17 cellular contexts compared by ENCODE assay signal in the genomic region with DNA sequence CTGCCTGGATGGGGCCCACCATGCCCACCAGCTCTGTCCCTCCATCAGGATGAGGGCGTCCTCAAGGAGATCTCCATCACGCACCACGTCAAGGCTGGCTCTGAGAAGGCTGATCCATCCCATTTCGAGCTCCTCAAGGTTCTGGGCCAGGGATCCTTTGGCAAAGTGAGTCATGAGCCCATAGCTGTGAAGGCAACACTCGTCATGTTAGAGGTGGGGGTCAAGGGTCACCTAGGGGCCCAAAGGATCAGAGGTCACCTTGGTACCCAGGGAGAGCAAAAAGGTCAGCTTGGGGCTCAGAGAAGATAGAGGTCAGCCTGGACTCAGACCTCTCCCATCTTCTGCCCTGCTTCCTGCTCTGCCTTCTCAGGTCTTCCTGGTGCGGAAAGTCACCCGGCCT. TPM values are rescaled to one million over a fixed set of nuclear protein-coding genes. Genes with fewer than 3 reads are reported as not detected.
DNase-seq lines count a peak whose midpoint lies in the region; ATAC-seq, FAIRE-seq and TF ChIP-seq lines count a peak whose summit lies in the region.
"Had no signal": no experiment of that assay in that cellular context is flagged by ENCODE, and none has a peak within 500 bp of the region (broad histone marks: within the 10 kb centered on the region; RNA-seq: fewer than 3 reads in every experiment).

No MANE protein-coding gene starts in this region.

- H3K4me2 ChIP-seq in Loucy (ENCODE audit: low read depth, low read length, poor library complexity, severe bottlenecking) = peak overlapping the region; percentile 87
- H3K4me2 ChIP-seq in K562 (ENCODE audit: insufficient read depth, low read length) = no peak overlapping the region
- no peak overlapping the region for H3K4me2 ChIP-seq in PC-9
- H3K4me2 ChIP-seq: KMS-11 had no signal

- TF ChIP-seq EP300 in K562 (IDR thresholded peaks at IDR 0.05; ENCODE audit: low read length) = no peak

- no peak for TF ChIP-seq RAD21 in K562 (CRISPR knock-in tag; conservative IDR thresholded peaks at IDR 0.05 in 1 of 2, IDR thresholded peaks at IDR 0.05 in 1 of 2)

- H3K27me3 Mint-ChIP-seq in activated CD4-positive, alpha-beta T cell treated with anti-CD3 and anti-CD28 coated beads, Interleukin-2, amount 10 ng/mL, durations not matched to agents 7 days and 5 days = no peaks in the 10 kb centered on the region

- 90% methylated on average over 7 of the region's 7 CpGs for WGBS in K562 (ENCODE audit: insufficient coverage, low coverage, missing lambda C conversion rate)

- no peak for ATAC-seq in K562
- ATAC-seq in HG03159 (IDR thresholded peaks at IDR 0.05; ENCODE audit: unreplicated experiment) = no peak
- ATAC-seq: pancreas had no signal

- H3K27ac ChIP-seq in K562 (ENCODE audit: extremely low read depth, low read depth, low read length) = no peak overlapping the region
- H3K27ac ChIP-seq in skin epidermis = peak overlapping the region in 11 of 21 experiments; percentile 34 to 93 (median 80)
- H3K27ac ChIP-seq in PC-9 = no peak overlapping the region
- H3K27ac ChIP-seq: KMS-11, pancreas had no signal

- peaks cover 52% of the 10 kb centered on the region for H3K79me2 ChIP-seq in Loucy (ENCODE audit: insufficient read depth, low read length)
- peaks cover 8% of the 10 kb centered on the region; the same call in 1 of the 3 replicates for H3K79me2 ChIP-seq in K562 (ENCODE audit: control insufficient read depth, insufficient read depth, low read length)
- no peaks in the 10 kb centered on the region for H3K79me2 ChIP-seq in PC-9 (ENCODE audit: low read depth)

- intact Hi-C loops in K562 (cut with micrococcal nuclease) (no loop called here), PC-9 (cut with micrococcal nuclease; ENCODE audit: unreplicated experiment) (no loop called here)

- H3K9me3 Mint-ChIP-seq in activated CD4-positive, alpha-beta T cell treated with anti-CD3 and anti-CD28 coated beads, Interleukin-2, amount 10 ng/mL, durations not matched to agents 7 days and 5 days = no peaks in the 10 kb centered on the region

- H3K36me3 ChIP-seq in Loucy (ENCODE audit: insufficient read depth, low read length) (peaks cover 15% of the 10 kb centered on the region; the same call in 1 of the 2 replicates), K562 (ENCODE audit: control insufficient read depth, insufficient read depth, low read length) (peaks cover 49% of the 10 kb centered on the region; the same call in 1 of the 3 replicates), PC-9 (ENCODE audit: low read depth) (no peaks in the 10 kb centered on the region)

- POLR2A ChIA-PET in activated CD4-positive, alpha-beta T cell treated with anti-CD3 and anti-CD28 coated beads, Interleukin-2, amount 10 ng/mL, durations not matched to agents 7 days and 5 days (lab: Charles Lee) = no interaction called here
- POLR2A ChIA-PET in K562 (lab: Yijun Ruan, JAX) (interaction anchor here (0.5 to 1.3 kb wide), 3 partner anchors 11 to 75 kb away, joined by 3 to 8 read pairs (median 3); partner anchors contain the start of gene HMGN2), PC-9 (lab: Charles Lee; ENCODE audit: unreplicated experiment) (no interaction called here)

- no peak for TF ChIP-seq POLR2A in K562 (conservative IDR thresholded peaks at IDR 0.05)

- no peaks in the 10 kb centered on the region for H3K9me1 ChIP-seq in K562 (ENCODE audit: control insufficient read depth, insufficient read depth, low read length)

- in situ Hi-C loops in K562 (cut with MboI) = no loop called here

- peak overlapping the region; percentile 98 for H3K4me3 ChIP-seq in Loucy (ENCODE audit: low read length, poor library complexity, severe bottlenecking)
- no peak overlapping the region for H3K4me3 ChIP-seq in K562
- peak overlapping the region in 3 of 7 experiments; percentile 40 to 42 (median 41) for H3K4me3 ChIP-seq in skin epidermis
- H3K4me3 ChIP-seq in PC-9 = no peak overlapping the region

- peaks cover 71% of the 10 kb centered on the region for H3K4me1 Mint-ChIP-seq in activated CD4-positive, alpha-beta T cell treated with anti-CD3 and anti-CD28 coated beads, Interleukin-2, amount 10 ng/mL, durations not matched to agents 7 days and 5 days

- H3K9me3 ChIP-seq in Loucy (ENCODE audit: insufficient read depth, low read depth, low read length) (no peaks in the 10 kb centered on the region), K562 (replicated peaks; ENCODE audit: control insufficient read depth, insufficient read depth, low read depth, low read length) (no peaks in the 10 kb centered on the region), PC-9 (ENCODE audit: insufficient read depth, low read depth) (no peaks in the 10 kb centered on the region)
- H3K9me3 ChIP-seq: esophagus squamous epithelium, pancreas, transverse colon had no signal

- FAIRE-seq in K562 (lab: Jason Lieb, UNC) = no peak
- FAIRE-seq: pancreas had no signal

- BruUV-seq in K562 (replicated peaks; lab: Mats Ljungman, UMichigan) (no TSS peak), PC-9 (replicated peaks; lab: Mats Ljungman, UMichigan) (no TSS peak)

- peak overlapping the region; percentile 99 for H3K9ac ChIP-seq in Loucy (ENCODE audit: low read depth, low read length, poor library complexity, severe bottlenecking)
- no peak overlapping the region; a peak in 1 of 4 replicates for H3K9ac ChIP-seq in K562 (ENCODE audit: insufficient read depth in 1 of 2, low read depth in 2 of 2, low read length in 2 of 2)
- H3K9ac ChIP-seq: KMS-11 had no signal

- H3K27me3 ChIP-seq in Loucy (ENCODE audit: insufficient read depth, low read length, poor library complexity, severe bottlenecking) (no peaks in the 10 kb centered on the region), K562 (ENCODE audit: control insufficient read depth in 2 of 2, insufficient read depth in 2 of 2, low read length in 2 of 2) (no peaks in the 10 kb centered on the region), PC-9 (ENCODE audit: insufficient read depth, low read depth) (no peaks in the 10 kb centered on the region)
- H3K27me3 ChIP-seq: esophagus squamous epithelium, pancreas, transverse colon had no signal

- H3F3A ChIP-seq in Loucy (ENCODE audit: low read depth) (0 out of 2 replicates have a peak, but pooled peaks cover 8% of the 10 kb centered on the region), PC-9 (ENCODE audit: insufficient read depth, low read depth) (no peaks in the 10 kb centered on the region)

- H4K20me1 ChIP-seq in Loucy (ENCODE audit: insufficient read depth, low read length, poor library complexity, severe bottlenecking) (peaks cover 23% of the 10 kb centered on the region), K562 (replicated peaks; ENCODE audit: control insufficient read depth, insufficient read depth, low read length) (no peaks in the 10 kb centered on the region), PC-9 (ENCODE audit: insufficient read depth) (no peaks in the 10 kb centered on the region)

- H3K4me3 Mint-ChIP-seq in activated CD4-positive, alpha-beta T cell treated with anti-CD3 and anti-CD28 coated beads, Interleukin-2, amount 10 ng/mL, durations not matched to agents 7 days and 5 days = peak overlapping the region; percentile 90

- TF ChIP-seq CTCF in Loucy (conservative IDR thresholded peaks at IDR 0.05; ENCODE audit: low read length) (no peak), K562 (IDR thresholded peaks at IDR 0.05 in 2 of 3, conservative IDR thresholded peaks at IDR 0.05 in 1 of 3; ENCODE audit: insufficient read depth in 2 of 3, low read depth in 1 of 3, low read length in 3 of 3) (no peak), PC-9 (conservative IDR thresholded peaks at IDR 0.05) (no peak)

- peaks cover 56% of the 10 kb centered on the region for H3K36me3 Mint-ChIP-seq in activated CD4-positive, alpha-beta T cell treated with anti-CD3 and anti-CD28 coated beads, Interleukin-2, amount 10 ng/mL, durations not matched to agents 7 days and 5 days (ENCODE audit: low read depth)

- H2AFZ ChIP-seq in Loucy (ENCODE audit: low read length) (no peak overlapping the region), K562 (ENCODE audit: low read depth, low read length) (no peak overlapping the region), PC-9 (no peak overlapping the region)

- no peak for DNase-seq in activated CD4-positive, alpha-beta T cell treated with anti-CD3 and anti-CD28 coated beads, Interleukin-2, amount 10 ng/mL, durations not matched to agents 7 days and 5 days
- DNase-seq in activated CD4-positive, alpha-beta T cell treated with anti-CD3 and anti-CD28 coated beads, Interleukin-2, amount 50 U/mL, for 4 hours = no peak
- peak in 1 of 4 experiments; percentile 15 for DNase-seq in K562 (ENCODE audit: extremely low read depth in 1 of 4, low spot score in 3 of 4)
- no peak for DNase-seq in effector CD4-positive, alpha-beta T cell
- no peak for DNase-seq in PC-9
- DNase-seq: central memory CD4-positive, alpha-beta T cell; esophagus squamous epithelium; hippocampal formation; NCI-H187; NCI-H69; pancreas; SHP77; transverse colon had no signal

- H3K9me2 ChIP-seq in Loucy (replicated peaks; ENCODE audit: low read depth, low read length) (no peaks in the 10 kb centered on the region), PC-9 (ENCODE audit: insufficient read depth) (no peaks in the 10 kb centered on the region)

- peaks cover 51% of the 10 kb centered on the region for H3K4me1 ChIP-seq in Loucy (ENCODE audit: insufficient read depth, low read length, poor library complexity, severe bottlenecking)
- peaks cover 24 to 33% of the 10 kb centered on the region in 2 experiments for H3K4me1 ChIP-seq in K562 (replicated peaks in 1 of 2; ENCODE audit: control insufficient read depth in 2 of 2, insufficient read depth in 2 of 2, low read length in 2 of 2)
- no peaks in the 10 kb centered on the region for H3K4me1 ChIP-seq in PC-9 (replicated peaks; ENCODE audit: insufficient read depth)
- H3K4me1 ChIP-seq: pancreas had no signal

- peak overlapping the region; percentile 85 for H3K27ac Mint-ChIP-seq in activated CD4-positive, alpha-beta T cell treated with anti-CD3 and anti-CD28 coated beads, Interleukin-2, amount 10 ng/mL, durations not matched to agents 7 days and 5 days

- CTCF ChIA-PET in activated CD4-positive, alpha-beta T cell treated with anti-CD3 and anti-CD28 coated beads, Interleukin-2, amount 10 ng/mL, durations not matched to agents 7 days and 5 days (lab: Charles Lee) = interaction anchor here (1.1 to 3.7 kb wide), 2 partner anchors 9 kb away, joined by 3 to 20 read pairs; no protein-coding TSS in a partner anchor
- CTCF ChIA-PET in K562 (lab: Yijun Ruan, JAX; ENCODE audit: low intra/inter-chr PET ratio) = no interaction called here
- CTCF ChIA-PET in PC-9 (lab: Charles Lee) = no interaction called here

RNA-seq across cellular contexts. Expression of gene RPS6KA1, which starts 17.3 kb away (rescaled TPM):
- total RNA-seq in activated CD4-positive, alpha-beta T cell treated with anti-CD3 and anti-CD28 coated beads, Interleukin-2, amount 10 ng/mL, durations not matched to agents 7 days and 5 days = 100 to 1,000 TPM; 192 to 199 TPM
- 64.2 and 141 TPM in 2 replicates for total RNA-seq in K562 (2011; cell fraction: chromatin; rRNA removed; ENCODE audit: low replicate concordance)
- 77.4 and 79.9 TPM in 2 replicates for total RNA-seq in K562 (2011; cell fraction: nucleolus; rRNA removed)
- 68.8 and 76.8 TPM in 2 replicates for total RNA-seq in K562 (2011; cell fraction: nucleoplasm; rRNA removed)
- 54.8 and 67.3 TPM in 2 replicates for total RNA-seq in K562 (2014; rRNA removed)
- 25.7 and 30.1 TPM in 2 replicates for total RNA-seq in K562 (2014; rRNA removed; fragmentation: Illumina TruSeq; extraction: Trizol)
- 40.5 and 44.4 TPM in 2 replicates for total RNA-seq in K562 (2015; rRNA removed; fragmentation: Illumina TruSeq; extraction: Trizol)
- 61.0 and 62.4 TPM in 2 replicates for total RNA-seq in K562 (2021)
- 33.0 and 33.1 TPM in 2 replicates for polyA plus RNA-seq in K562 (2011; rRNA removed)
- polyA plus RNA-seq in K562 (2011; cell fraction: cytosol; rRNA removed) = 33.1 and 54.6 TPM in 2 replicates
- polyA plus RNA-seq in K562 (2011; cell fraction: nucleus; rRNA removed) = 41.1 and 53.3 TPM in 2 replicates
- polyA plus RNA-seq in K562 (2012) = 49.6 and 51.4 TPM in 2 replicates
- polyA plus RNA-seq in K562 (2014; fragmentation: Illumina TruSeq; extraction: Trizol) = 46.3 and 49.0 TPM in 2 replicates
- 1 to 10 TPM; 2.4 to 2.9 TPM for polyA plus RNA-seq in K562 (2014; fragmentation: Nextera tagmentation; extraction: Ambion mirVana)
- polyA plus RNA-seq in K562 (2014; rRNA removed) = 35.5 and 36.9 TPM in 2 replicates
- polyA minus RNA-seq in K562 (2011; rRNA and poly(A)+ RNA removed) = 30.0 and 44.2 TPM in 2 replicates
- polyA minus RNA-seq in K562 (2011; cell fraction: cytosol; rRNA and poly(A)+ RNA removed) = 40.6 and 44.9 TPM in 2 replicates
- 22.8 and 34.9 TPM in 2 replicates for polyA minus RNA-seq in K562 (2011; cell fraction: nucleus; rRNA and poly(A)+ RNA removed)
- total RNA-seq in PC-9 (2021) = 60.5 and 68.5 TPM in 2 replicates

Comparison
In these comparisons a context has a peak if more than half of its experiments do, and no peak if none do; other contexts are left out.
1. H3K27ac ChIP-seq: peak in skin epidermis (11 of 21); none in K562 (single experiment) and PC-9 (single experiment).